ENCODE assay signal across 21 cellular contexts in genomic region chr16:21097151-21097550, GRCh38. TPM values are rescaled to one million over a fixed set of nuclear protein-coding genes. Genes with fewer than 3 reads are reported as not detected.
A peak's percentile ranks its signal among the peaks of the same experiment; 100 is the strongest.
DNase-seq lines count a peak whose midpoint lies in the region; ATAC-seq, FAIRE-seq and TF ChIP-seq lines count a peak whose summit lies in the region.
"Had no signal": no experiment of that assay in that cellular context is flagged by ENCODE, and none has a peak within 500 bp of the region (broad histone marks: within the 10 kb centered on the region; RNA-seq: fewer than 3 reads in every experiment).

No MANE protein-coding gene starts in this region.

- no peaks in the 10 kb centered on the region for H4K20me1 ChIP-seq in mammary epithelial cell (ENCODE audit: insufficient read depth, low read length)

- H3K36me3 Mint-ChIP-seq in glutamatergic neuron (ENCODE audit: unreplicated experiment) = no peaks in the 10 kb centered on the region
- H3K36me3 Mint-ChIP-seq: CD8-positive, alpha-beta T cell had no signal

- H3K27me3 ChIP-seq in mammary epithelial cell (ENCODE audit: insufficient read depth, low read length) = peaks cover 2% of the 10 kb centered on the region
- no peaks in the 10 kb centered on the region for H3K27me3 ChIP-seq in breast epithelium
- no peaks in the 10 kb centered on the region for H3K27me3 ChIP-seq in adipocyte (replicated peaks; ENCODE audit: control insufficient read depth, insufficient read depth, low read length)
- H3K27me3 ChIP-seq: body of pancreas, esophagus muscularis mucosa, stomach had no signal

- H3K4me3 ChIP-seq in mammary epithelial cell (replicated peaks in 1 of 3; ENCODE audit: insufficient read depth in 1 of 3, low read depth in 2 of 3, low read length in 3 of 3) = no peak overlapping the region
- H3K4me3 ChIP-seq in breast epithelium = no peak overlapping the region
- H3K4me3 ChIP-seq in adipocyte (ENCODE audit: low read length) = no peak overlapping the region
- H3K4me3 ChIP-seq: body of pancreas, esophagus muscularis mucosa, prostate gland, stomach had no signal

- CTCF ChIA-PET in mammary epithelial cell (lab: Charles Lee; ENCODE audit: low non-redundant PET) = no interaction called here

- H3K4me2 ChIP-seq in mammary epithelial cell (ENCODE audit: insufficient read depth, low read depth, low read length) = no peak overlapping the region

- WGBS in mammary epithelial cell (ENCODE audit: low coverage, missing lambda C conversion rate) = 50% methylated on average over 1 of the region's 1 CpG

- ATAC-seq in GM18873 (IDR thresholded peaks at IDR 0.05; ENCODE audit: low FRiP score, unreplicated experiment) = no peak
- ATAC-seq: body of pancreas; CD8-positive, alpha-beta T cell; left ventricle myocardium superior had no signal

- H3K9me3 ChIP-seq in mammary epithelial cell (replicated peaks; ENCODE audit: insufficient read depth, low read length) (no peaks in the 10 kb centered on the region), breast epithelium (no peaks in the 10 kb centered on the region), adipocyte (ENCODE audit: control insufficient read depth, low read length) (no peaks in the 10 kb centered on the region)
- H3K9me3 ChIP-seq: body of pancreas, esophagus muscularis mucosa, prostate gland, stomach had no signal

- H2AFZ ChIP-seq in mammary epithelial cell (ENCODE audit: low read depth, low read length) = no peak overlapping the region

- H3K9ac ChIP-seq in mammary epithelial cell (ENCODE audit: insufficient read depth, low read length) (no peak overlapping the region), adipocyte (ENCODE audit: low read length) (no peak overlapping the region)

- no TSS peak for BruUV-seq in mammary epithelial cell (replicated peaks; lab: Mats Ljungman, UMichigan)

- no peak for TF ChIP-seq POLR2A in breast epithelium (IDR thresholded peaks at IDR 0.05)

- TF ChIP-seq CTCF in mammary epithelial cell (conservative IDR thresholded peaks at IDR 0.05 in 1 of 2, IDR thresholded peaks at IDR 0.05 in 1 of 2; ENCODE audit: extremely low read depth in 1 of 2, insufficient read depth in 1 of 2, low read depth in 1 of 2, low read length in 2 of 2) = no peak
- no peak for TF ChIP-seq CTCF in breast epithelium (IDR thresholded peaks at IDR 0.05)
- TF ChIP-seq CTCF in glutamatergic neuron (IDR thresholded peaks at IDR 0.05; ENCODE audit: partially characterized antibody, unreplicated experiment) = no peak

- H3K27ac ChIP-seq in mammary epithelial cell (ENCODE audit: insufficient read depth, low read depth, low read length) = no peak overlapping the region
- H3K27ac ChIP-seq in breast epithelium = no peak overlapping the region
- H3K27ac ChIP-seq: body of pancreas, esophagus muscularis mucosa, prostate gland, stomach had no signal

- no peak overlapping the region for H3K27ac Mint-ChIP-seq in glutamatergic neuron (ENCODE audit: unreplicated experiment)
- H3K27ac Mint-ChIP-seq: CD8-positive, alpha-beta T cell; naive B cell had no signal

- H3K4me1 ChIP-seq in mammary epithelial cell (ENCODE audit: insufficient read depth, low read length) = no peaks in the 10 kb centered on the region
- H3K4me1 ChIP-seq in breast epithelium = no peaks in the 10 kb centered on the region
- H3K4me1 ChIP-seq in adipocyte (ENCODE audit: control insufficient read depth, insufficient read depth, low read length) = no peaks in the 10 kb centered on the region
- H3K4me1 ChIP-seq: body of pancreas, esophagus muscularis mucosa, prostate gland, stomach had no signal

- FAIRE-seq in urothelium cell line (lab: Jason Lieb, UNC) = no peak

- peak; percentile 35 for DNase-seq in mammary epithelial cell
- no peak for DNase-seq in breast epithelium (ENCODE audit: low spot score in 2 of 2)
- peak; percentile 27 for DNase-seq in adipocyte (ENCODE audit: low read depth)
- no peak for DNase-seq in glutamatergic neuron
- peak; percentile 13 for DNase-seq in urothelium cell line (ENCODE audit: low spot score)
- DNase-seq in activated naive CD4-positive, alpha-beta T cell treated with Interleukin-2 at 50 U/mL for 16 hours = no peak
- no peak for DNase-seq in mucosa of gallbladder (ENCODE audit: low spot score)
- DNase-seq: activated CD4-positive, alpha-beta T cell treated with anti-CD3 and anti-CD28 coated beads for 1 hour; activated CD8-positive, alpha-beta memory T cell treated with anti-CD3 and anti-CD28 coated beads, Interleukin-2, amount 50 U/mL, for 4 hours; activated gamma-delta T cell treated with Interleukin-2 at 50 U/mL for 16 hours; body of pancreas; CD8-positive, alpha-beta T cell; left ventricle myocardium superior; naive B cell; NCI-H146; SIG-M5; stomach had no signal

- peaks cover 3% of the 10 kb centered on the region for H3K27me3 Mint-ChIP-seq in glutamatergic neuron (ENCODE audit: unreplicated experiment)

- H3K9me3 Mint-ChIP-seq in glutamatergic neuron (ENCODE audit: unreplicated experiment) = no peaks in the 10 kb centered on the region

- H3K36me3 ChIP-seq in mammary epithelial cell (ENCODE audit: insufficient read depth, low read length) (no peaks in the 10 kb centered on the region), breast epithelium (no peaks in the 10 kb centered on the region), adipocyte (ENCODE audit: control insufficient read depth, insufficient read depth, low read length, severe bottlenecking) (no peaks in the 10 kb centered on the region)
- H3K36me3 ChIP-seq: esophagus muscularis mucosa, prostate gland, stomach had no signal

- in situ Hi-C loops in mammary epithelial cell (cut with MboI; ENCODE audit: low sequenced_read_pairs in 2 of 2) = no loop called here

- H3K4me3 Mint-ChIP-seq in glutamatergic neuron (ENCODE audit: unreplicated experiment) = peak overlapping the region; percentile 13
- H3K4me3 Mint-ChIP-seq: CD8-positive, alpha-beta T cell; naive B cell had no signal

- dilution Hi-C loops in mammary epithelial cell (cut with HindIII; ENCODE audit: low sequenced_read_pairs) = no loop called here

- intact Hi-C loops in mammary epithelial cell (cut with micrococcal nuclease) (no loop called here), breast epithelium (cut with DNase I; ENCODE audit: low total_unique reads) (no loop called here)

- peaks cover 6% of the 10 kb centered on the region for H3K4me1 Mint-ChIP-seq in glutamatergic neuron (ENCODE audit: low read depth, unreplicated experiment)
- H3K4me1 Mint-ChIP-seq: naive B cell had no signal

- H3K79me2 ChIP-seq in mammary epithelial cell (ENCODE audit: insufficient read depth, low read length) = no peaks in the 10 kb centered on the region

RNA-seq across cellular contexts. Expression of gene DNAH3, which starts 53.5 kb away (rescaled TPM):
- total RNA-seq in mammary epithelial cell (1 to 10 TPM in 1 of 2 donors, under 1 TPM in 1; 0.54 to 1.3 TPM), breast epithelium (under 1 TPM in 2 of 3 donors, not detected in 1; under 0.01 to 0.59 TPM), glutamatergic neuron (ENCODE audit: unreplicated experiment) (not detected), mucosa of gallbladder (0.58 TPM)
- 0.48 TPM for polyA plus RNA-seq in mammary epithelial cell
- not detected for polyA minus RNA-seq in mammary epithelial cell
- total RNA-seq: A673; body of pancreas; CD8-positive, alpha-beta T cell had no signal

Comparison
In these comparisons a context has a peak if more than half of its experiments do, and no peak if none do; other contexts are left out.
1. DNase-seq: peak in mammary epithelial cell (single experiment), adipocyte (single experiment) and urothelium cell line (single experiment); none in breast epithelium (0 of 2), glutamatergic neuron (single experiment), activated naive CD4-positive, alpha-beta T cell treated with Interleukin-2 at 50 U/mL for 16 hours (single experiment) and mucosa of gallbladder (single experiment).